ENCODE assay signal across 1 cellular context in genomic region chr5:43295202-43295601, GRCh38.
TF ChIP-seq lines count a peak whose summit lies in the region.

No MANE protein-coding gene starts in this region.

TF ChIP-seq in GM23338, 12 proteins besides CTCF, POLR2A, EP300 and RAD21 (continued from another document):
- no peak for TF ChIP-seq NANOG (IDR thresholded peaks at IDR 0.05; ENCODE audit: borderline replicate concordance)
- TF ChIP-seq JUNB (IDR thresholded peaks at IDR 0.05; ENCODE audit: unreplicated experiment) = no peak
- no peak for TF ChIP-seq EZH2 (IDR thresholded peaks at IDR 0.05; ENCODE audit: low read depth, unreplicated experiment)
- no peak for TF ChIP-seq STAT1 (IDR thresholded peaks at IDR 0.05; ENCODE audit: unreplicated experiment)
- TF ChIP-seq REST (IDR thresholded peaks at IDR 0.05; ENCODE audit: unreplicated experiment) = no peak
- no peak for TF ChIP-seq ZNF462 (CRISPR knock-in tag; IDR thresholded peaks at IDR 0.05)
- no peak for TF ChIP-seq EZH2phosphoT487 (IDR thresholded peaks at IDR 0.05; ENCODE audit: unreplicated experiment)
TF ChIP-seq in GM23338: peak in this region for 0.
